15 cellular contexts compared by ENCODE assay signal in genomic region chr16:10608687-10609409, GRCh38. TPM values are rescaled to one million over a fixed set of nuclear protein-coding genes. Genes with fewer than 3 reads are reported as not detected.
DNase-seq lines count a peak whose midpoint lies in the region; ATAC-seq, FAIRE-seq and TF ChIP-seq lines count a peak whose summit lies in the region.
"Had no signal": no experiment of that assay in that cellular context is flagged by ENCODE, and none has a peak within 500 bp of the region (broad histone marks: within the 10 kb centered on the region; RNA-seq: fewer than 3 reads in every experiment).

No MANE protein-coding gene starts in this region.

- peaks cover 11% of the 10 kb centered on the region for H3K4me1 ChIP-seq in RWPE2 (ENCODE audit: insufficient read depth, poor library complexity, severe bottlenecking)
- H3K4me1 ChIP-seq in small intestine (ENCODE audit: control insufficient read depth in 2 of 2, insufficient read depth in 1 of 2, low read depth in 1 of 2, low read length in 1 of 2), result no peaks in the 10 kb centered on the region
- H3K4me1 ChIP-seq in esophagus muscularis mucosa, result peaks cover 0 to 11% (median 7%) of the 10 kb centered on the region in 4 donors
- H3K4me1 ChIP-seq: adrenal gland had no signal

- peaks cover 2% of the 10 kb centered on the region for H3K27me3 Mint-ChIP-seq in activated naive CD8-positive, alpha-beta T cell treated with anti-CD3 and anti-CD28 coated beads, Interleukin-2, amount 50 U/mL, for 24 hours

- no peak overlapping the region for H3K27ac Mint-ChIP-seq in activated naive CD8-positive, alpha-beta T cell treated with anti-CD3 and anti-CD28 coated beads, Interleukin-2, amount 50 U/mL, for 24 hours
- H3K27ac Mint-ChIP-seq: T-cell had no signal

- intact Hi-C loops in left cardiac atrium (cut with DNase I), result no loop called here
- intact Hi-C loops in esophagus muscularis mucosa (cut with DNase I), result no loop called here

- H3K9me3 ChIP-seq in RWPE2 (ENCODE audit: severe bottlenecking), result no peaks in the 10 kb centered on the region
- no peaks in the 10 kb centered on the region for H3K9me3 ChIP-seq in small intestine (ENCODE audit: control insufficient read depth, low read depth)
- H3K9me3 ChIP-seq in esophagus muscularis mucosa, result no peaks in the 10 kb centered on the region
- H3K9me3 ChIP-seq: adrenal gland; BLaER1 treated with 17β-estradiol and CSF1 and Interleukin-3, amounts not matched to agents 10 nM and 100 nM had no signal

- no peak for TF ChIP-seq EP300 in esophagus muscularis mucosa (IDR thresholded peaks at IDR 0.05)

- H3K27me3 ChIP-seq in RWPE2 (ENCODE audit: insufficient read depth, poor library complexity, severe bottlenecking) (no peaks in the 10 kb centered on the region), small intestine (ENCODE audit: control insufficient read depth in 2 of 2, insufficient read depth in 2 of 2, low read length in 2 of 2) (no peaks in the 10 kb centered on the region), esophagus muscularis mucosa (peaks cover 0 to 4% (median 0%) of the 10 kb centered on the region in 4 donors)
- H3K27me3 ChIP-seq: adrenal gland; BLaER1 treated with 17β-estradiol and CSF1 and Interleukin-3, amounts not matched to agents 10 nM and 100 nM had no signal

- ATAC-seq in RWPE2 (ENCODE audit: low read depth) (peak; percentile 49; the same call in 2 of the 3 replicates), left cardiac atrium (peak; percentile 85 to 90), omental fat pad (ENCODE audit: low FRiP score) (peak; percentile 70), GM18502 (IDR thresholded peaks at IDR 0.05; ENCODE audit: poor library complexity, unreplicated experiment) (no peak)
- no peak for ATAC-seq in activated naive CD8-positive, alpha-beta T cell treated with anti-CD3 and anti-CD28 coated beads, Interleukin-2, amount 50 U/mL, for 24 hours
- ATAC-seq: HCT116, T-cell had no signal

- H3K4me3 ChIP-seq in AG10803 (ENCODE audit: low read length) (no peak overlapping the region), RWPE2 (ENCODE audit: severe bottlenecking) (no peak overlapping the region), small intestine (ENCODE audit: low read depth in 1 of 2, low read length in 2 of 2) (no peak overlapping the region), esophagus muscularis mucosa (no peak overlapping the region)
- H3K4me3 ChIP-seq: adrenal gland; BLaER1 treated with 17β-estradiol and CSF1 and Interleukin-3, amounts not matched to agents 10 nM and 100 nM; coronary artery had no signal

- H3K27ac ChIP-seq in RWPE2 (ENCODE audit: poor library complexity, severe bottlenecking) (no peak overlapping the region), small intestine (ENCODE audit: low read depth in 1 of 2, low read length in 1 of 2) (no peak overlapping the region), esophagus muscularis mucosa (replicated peaks in 1 of 4) (no peak overlapping the region)
- H3K27ac ChIP-seq: adrenal gland; BLaER1 treated with 17β-estradiol and CSF1 and Interleukin-3, amounts not matched to agents 10 nM and 100 nM; coronary artery had no signal

- WGBS in small intestine, 3 donors, result 63 to 81% (median 75%) methylated on average over 11 of the region's 11 CpGs
- WGBS in esophagus muscularis mucosa, result 52% methylated on average over 7 of the region's 11 CpGs

- DNase-seq in AG10803 (ENCODE audit: low read depth) (peak; percentile 57), RWPE2 (ENCODE audit: low spot score) (no peak), left cardiac atrium (no peak), omental fat pad (ENCODE audit: low spot score) (no peak), small intestine (no peak), esophagus muscularis mucosa (ENCODE audit: extremely low spot score) (no peak)
- no peak for DNase-seq in activated naive CD8-positive, alpha-beta T cell treated with anti-CD3 and anti-CD28 coated beads, Interleukin-2, amount 50 U/mL, for 24 hours
- DNase-seq: adrenal gland; NCI-H2171 treated with DMSO at 0.1 percent for 48 hours; stimulated activated CD4-positive, alpha-beta T cell treated with anti-CD3 and anti-CD28 coated beads, Interleukin-2, amount 100 ng/mL, for 24 hours; T-cell had no signal

- H3K36me3 ChIP-seq in RWPE2 (ENCODE audit: low read depth), result no peaks in the 10 kb centered on the region
- no peaks in the 10 kb centered on the region for H3K36me3 ChIP-seq in small intestine (ENCODE audit: control insufficient read depth in 2 of 2, insufficient read depth in 2 of 2, low read length in 2 of 2)
- no peaks in the 10 kb centered on the region for H3K36me3 ChIP-seq in esophagus muscularis mucosa
- H3K36me3 ChIP-seq: adrenal gland; BLaER1 treated with 17β-estradiol and CSF1 and Interleukin-3, amounts not matched to agents 10 nM and 100 nM had no signal

- TF ChIP-seq POLR2A in esophagus muscularis mucosa (IDR thresholded peaks at IDR 0.05; ENCODE audit: low read depth), result no peak

- H3K9me3 Mint-ChIP-seq in activated naive CD8-positive, alpha-beta T cell treated with anti-CD3 and anti-CD28 coated beads, Interleukin-2, amount 50 U/mL, for 24 hours, result no peaks in the 10 kb centered on the region
- H3K9me3 Mint-ChIP-seq: T-cell had no signal

- TF ChIP-seq CTCF in AG10803 (conservative IDR thresholded peaks at IDR 0.05; ENCODE audit: low read length) (no peak), RWPE2 (IDR thresholded peaks at IDR 0.05; ENCODE audit: poor library complexity, severe bottlenecking) (no peak), omental fat pad (IDR thresholded peaks at IDR 0.05) (no peak), esophagus muscularis mucosa (IDR thresholded peaks at IDR 0.05) (no peak)

- no peaks in the 10 kb centered on the region for H3K36me3 Mint-ChIP-seq in activated naive CD8-positive, alpha-beta T cell treated with anti-CD3 and anti-CD28 coated beads, Interleukin-2, amount 50 U/mL, for 24 hours (ENCODE audit: low read depth)
- H3K36me3 Mint-ChIP-seq: T-cell had no signal

- H3K4me1 Mint-ChIP-seq in activated naive CD8-positive, alpha-beta T cell treated with anti-CD3 and anti-CD28 coated beads, Interleukin-2, amount 50 U/mL, for 24 hours, result peaks cover under 1% of the 10 kb centered on the region
- H3K4me1 Mint-ChIP-seq: T-cell had no signal

- FAIRE-seq in small intestine (lab: Jason Lieb, UNC), result no peak

- H3K4me3 Mint-ChIP-seq in activated naive CD8-positive, alpha-beta T cell treated with anti-CD3 and anti-CD28 coated beads, Interleukin-2, amount 50 U/mL, for 24 hours, result no peak overlapping the region
- H3K4me3 Mint-ChIP-seq: T-cell had no signal

RNA-seq across cellular contexts. Expression of gene EMP2, which starts 28.4 kb away (rescaled TPM):
- total RNA-seq in left cardiac atrium (10 to 100 TPM; 63.4 to 65.2 TPM), omental fat pad (10 to 100 TPM; 36.7 to 80.4 (median 50.1) TPM), esophagus muscularis mucosa (10 to 100 TPM; 44.1 to 87.1 (median 57.3) TPM)
- polyA plus RNA-seq in small intestine, result 10 to 100 TPM in 1 of 3 donors, 1 to 10 TPM in 2; 2.2 to 46.9 (median 2.5) TPM

Comparison
In these comparisons a context has a peak if more than half of its experiments do, and no peak if none do; other contexts are left out.
1. ATAC-seq: peak in RWPE2 (single experiment), left cardiac atrium (2 of 2) and omental fat pad (single experiment); none in GM18502 (single experiment) and activated naive CD8-positive, alpha-beta T cell treated with anti-CD3 and anti-CD28 coated beads, Interleukin-2, amount 50 U/mL, for 24 hours (single experiment).